8 cellular contexts compared by ENCODE assay signal in genomic region chr5:62305715-62306493, GRCh38. TPM values are rescaled to one million over a fixed set of nuclear protein-coding genes. Genes with fewer than 3 reads are reported as not detected.
A peak's percentile ranks its signal among the peaks of the same experiment; 100 is the strongest.
DNase-seq lines count a peak whose midpoint lies in the region; ATAC-seq and TF ChIP-seq lines count a peak whose summit lies in the region.

Gene KIF2A (plus strand): TSS chr5:62306206. CDS start chr5:62306473, 267 bp downstream.

- peak within 1 kb of the TSS; percentile 95 to 98 (median 97) for H3K27ac Mint-ChIP-seq in CD4-positive, CD25-positive, alpha-beta regulatory T cell
- peak within 1 kb of the TSS; percentile 87 for H3K27ac Mint-ChIP-seq in dendritic cell treated with granulocyte-macrophage colony-stimulating factor and Interleukin-4, amounts not matched to agents 40 ng/mL and 50 ng/mL, for 4 days

- ATAC-seq in CD4-positive, CD25-positive, alpha-beta regulatory T cell (ENCODE audit: low read depth in 2 of 2): peak; percentile 88 to 90
- ATAC-seq in GM19397 (IDR thresholded peaks at IDR 0.05; ENCODE audit: unreplicated experiment): peak; percentile 95
- peak; percentile 86 for ATAC-seq in HG03565 (IDR thresholded peaks at IDR 0.05; ENCODE audit: unreplicated experiment)
- ATAC-seq in left lung: peak; percentile 97

- H3K27me3 Mint-ChIP-seq in CD4-positive, CD25-positive, alpha-beta regulatory T cell: no peaks in the 10 kb centered on the region
- H3K27me3 Mint-ChIP-seq in dendritic cell treated with granulocyte-macrophage colony-stimulating factor and Interleukin-4, amounts not matched to agents 40 ng/mL and 50 ng/mL, for 4 days: no peaks in the 10 kb centered on the region

- TF ChIP-seq CTCF in left lung (IDR thresholded peaks at IDR 0.05): peak in 1 of 2 donors; percentile 33

- no peaks in the 10 kb centered on the region for H3K27me3 ChIP-seq in CD4-positive, CD25-positive, alpha-beta regulatory T cell (ENCODE audit: control insufficient read depth, insufficient read depth, low read length)
- H3K27me3 ChIP-seq in left lung: no peaks in the 10 kb centered on the region

- H3K4me1 ChIP-seq in CD4-positive, CD25-positive, alpha-beta regulatory T cell (ENCODE audit: control insufficient read depth, insufficient read depth, low read length, poor library complexity, severe bottlenecking): peaks cover 44% of the 10 kb centered on the region
- peaks cover 0 to 30% of the 10 kb centered on the region in 2 donors for H3K4me1 ChIP-seq in left lung

- H3K9me3 Mint-ChIP-seq in CD4-positive, CD25-positive, alpha-beta regulatory T cell: peaks cover 0 to 2% (median 0%) of the 10 kb centered on the region in 7 donors
- H3K9me3 Mint-ChIP-seq in dendritic cell treated with granulocyte-macrophage colony-stimulating factor and Interleukin-4, amounts not matched to agents 40 ng/mL and 50 ng/mL, for 4 days: no peaks in the 10 kb centered on the region

- intact Hi-C loops in dendritic cell treated with granulocyte-macrophage colony-stimulating factor and Interleukin-4, amounts not matched to agents 40 ng/mL and 50 ng/mL, for 4 days (cut with micrococcal nuclease): loop anchor here (1.0 to 5.0 kb wide), 5 partner anchors 46 to 1359 kb away; partner anchors contain the start of genes DIMT1, ERCC8, IPO11 and NDUFAF2
- intact Hi-C loops in left lung (cut with DNase I): no loop called here

- peak; percentile 88 to 98 (median 95) for DNase-seq in CD4-positive, CD25-positive, alpha-beta regulatory T cell
- DNase-seq in NCI-H748 treated with DMSO at 0.1 percent for 48 hours (lab: John Stamatoyannopoulos, UW) (peak; percentile 79), left lung (peak; percentile 93 to 98)
- DNase-seq in activated CD4-positive, alpha-beta T cell treated with anti-CD3 and anti-CD28 coated beads, Interleukin-2, amount 50 U/mL, for 24 hours (ENCODE audit: low read depth in 1 of 2, low spot score in 1 of 2): peak; percentile 83 to 86
- DNase-seq in stimulated activated CD4-positive, alpha-beta T cell treated with anti-CD3 and anti-CD28 coated beads, Interleukin-2, amount 100 ng/mL, for 4 hours (ENCODE audit: low read depth): peak; percentile 90

- peaks cover 3% of the 10 kb centered on the region for H3K36me3 ChIP-seq in CD4-positive, CD25-positive, alpha-beta regulatory T cell (ENCODE audit: control insufficient read depth, insufficient read depth, low read length)
- H3K36me3 ChIP-seq in left lung: no peaks in the 10 kb centered on the region

- H3K36me3 Mint-ChIP-seq in CD4-positive, CD25-positive, alpha-beta regulatory T cell: peaks cover 16% of the 10 kb centered on the region
- peaks cover 12% of the 10 kb centered on the region for H3K36me3 Mint-ChIP-seq in dendritic cell treated with granulocyte-macrophage colony-stimulating factor and Interleukin-4, amounts not matched to agents 40 ng/mL and 50 ng/mL, for 4 days (ENCODE audit: low read depth)

- peak within 1 kb of the TSS; percentile 97 to 100 (median 99) for H3K4me3 Mint-ChIP-seq in CD4-positive, CD25-positive, alpha-beta regulatory T cell
- peak within 1 kb of the TSS; percentile 89 for H3K4me3 Mint-ChIP-seq in dendritic cell treated with granulocyte-macrophage colony-stimulating factor and Interleukin-4, amounts not matched to agents 40 ng/mL and 50 ng/mL, for 4 days

- H3K27ac ChIP-seq in CD4-positive, CD25-positive, alpha-beta regulatory T cell (ENCODE audit: insufficient read depth, low read length, poor library complexity, severe bottlenecking): peak within 1 kb of the TSS; percentile 93
- H3K27ac ChIP-seq in left lung: peak within 1 kb of the TSS; percentile 91 to 92

- no peaks in the 10 kb centered on the region for H3K9me3 ChIP-seq in CD4-positive, CD25-positive, alpha-beta regulatory T cell (ENCODE audit: control insufficient read depth in 2 of 2, low read length in 2 of 2)
- H3K9me3 ChIP-seq in left lung: no peaks in the 10 kb centered on the region

- peak within 1 kb of the TSS; percentile 91 for H3K4me3 ChIP-seq in CD4-positive, CD25-positive, alpha-beta regulatory T cell (ENCODE audit: low read depth, low read length)
- peak within 1 kb of the TSS; percentile 92 to 99 for H3K4me3 ChIP-seq in left lung

- H3K4me1 Mint-ChIP-seq in CD4-positive, CD25-positive, alpha-beta regulatory T cell: peaks cover 36 to 55% (median 40%) of the 10 kb centered on the region in 4 donors
- H3K4me1 Mint-ChIP-seq in dendritic cell treated with granulocyte-macrophage colony-stimulating factor and Interleukin-4, amounts not matched to agents 40 ng/mL and 50 ng/mL, for 4 days (ENCODE audit: low read depth): peaks cover 31% of the 10 kb centered on the region

RNA-seq across cellular contexts. Expression of gene KIF2A, which starts in this region (rescaled TPM):
- total RNA-seq in CD4-positive, CD25-positive, alpha-beta regulatory T cell: 114 TPM
- 100 to 1,000 TPM; 135 to 191 (median 174) TPM for polyA plus RNA-seq in CD4-positive, CD25-positive, alpha-beta regulatory T cell
- total RNA-seq in left lung: 10 to 100 TPM; 26.3 to 28.1 TPM

Comparison
In these comparisons a context has a peak if more than half of its experiments do, and no peak if none do; other contexts are left out.
1. Peak in every context shown above with its lines: DNase-seq, ATAC-seq, H3K4me3 ChIP-seq and H3K27ac ChIP-seq.